ENCODE assay signal across 1 cellular context in genomic region chr1:32650752-32651460, GRCh38.
TF ChIP-seq lines count a peak whose summit lies in the region.

Gene RBBP4, plus strand, starts transcription at chr1:32651208. Its CDS starts 99 bp downstream, at chr1:32651307.

TF ChIP-seq in HepG2, 621 proteins besides CTCF, POLR2A, EP300 and RAD21 (continued from another document and continues in another):
- TF ChIP-seq, protein P1, sequence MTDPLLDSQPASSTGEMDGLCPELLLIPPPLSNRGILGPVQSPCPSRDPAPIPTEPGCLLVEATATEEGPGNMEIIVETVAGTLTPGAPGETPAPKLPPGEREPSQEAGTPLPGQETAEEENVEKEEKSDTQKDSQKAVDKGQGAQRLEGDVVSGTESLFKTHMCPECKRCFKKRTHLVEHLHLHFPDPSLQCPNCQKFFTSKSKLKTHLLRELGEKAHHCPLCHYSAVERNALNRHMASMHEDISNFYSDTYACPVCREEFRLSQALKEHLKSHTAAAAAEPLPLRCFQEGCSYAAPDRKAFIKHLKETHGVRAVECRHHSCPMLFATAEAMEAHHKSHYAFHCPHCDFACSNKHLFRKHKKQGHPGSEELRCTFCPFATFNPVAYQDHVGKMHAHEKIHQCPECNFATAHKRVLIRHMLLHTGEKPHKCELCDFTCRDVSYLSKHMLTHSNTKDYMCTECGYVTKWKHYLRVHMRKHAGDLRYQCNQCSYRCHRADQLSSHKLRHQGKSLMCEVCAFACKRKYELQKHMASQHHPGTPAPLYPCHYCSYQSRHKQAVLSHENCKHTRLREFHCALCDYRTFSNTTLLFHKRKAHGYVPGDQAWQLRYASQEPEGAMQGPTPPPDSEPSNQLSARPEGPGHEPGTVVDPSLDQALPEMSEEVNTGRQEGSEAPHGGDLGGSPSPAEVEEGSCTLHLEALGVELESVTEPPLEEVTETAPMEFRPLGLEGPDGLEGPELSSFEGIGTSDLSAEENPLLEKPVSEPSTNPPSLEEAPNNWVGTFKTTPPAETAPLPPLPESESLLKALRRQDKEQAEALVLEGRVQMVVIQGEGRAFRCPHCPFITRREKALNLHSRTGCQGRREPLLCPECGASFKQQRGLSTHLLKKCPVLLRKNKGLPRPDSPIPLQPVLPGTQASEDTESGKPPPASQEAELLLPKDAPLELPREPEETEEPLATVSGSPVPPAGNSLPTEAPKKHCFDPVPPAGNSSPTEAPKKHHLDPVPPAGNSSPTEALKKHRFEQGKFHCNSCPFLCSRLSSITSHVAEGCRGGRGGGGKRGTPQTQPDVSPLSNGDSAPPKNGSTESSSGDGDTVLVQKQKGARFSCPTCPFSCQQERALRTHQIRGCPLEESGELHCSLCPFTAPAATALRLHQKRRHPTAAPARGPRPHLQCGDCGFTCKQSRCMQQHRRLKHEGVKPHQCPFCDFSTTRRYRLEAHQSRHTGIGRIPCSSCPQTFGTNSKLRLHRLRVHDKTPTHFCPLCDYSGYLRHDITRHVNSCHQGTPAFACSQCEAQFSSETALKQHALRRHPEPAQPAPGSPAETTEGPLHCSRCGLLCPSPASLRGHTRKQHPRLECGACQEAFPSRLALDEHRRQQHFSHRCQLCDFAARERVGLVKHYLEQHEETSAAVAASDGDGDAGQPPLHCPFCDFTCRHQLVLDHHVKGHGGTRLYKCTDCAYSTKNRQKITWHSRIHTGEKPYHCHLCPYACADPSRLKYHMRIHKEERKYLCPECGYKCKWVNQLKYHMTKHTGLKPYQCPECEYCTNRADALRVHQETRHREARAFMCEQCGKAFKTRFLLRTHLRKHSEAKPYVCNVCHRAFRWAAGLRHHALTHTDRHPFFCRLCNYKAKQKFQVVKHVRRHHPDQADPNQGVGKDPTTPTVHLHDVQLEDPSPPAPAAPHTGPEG (CRISPR knock-in tag; IDR thresholded peaks at IDR 0.05): peak; percentile 55; the same call in 1 of the 2 replicates
- 0 out of 2 replicates have a peak, but pooled peaks have one; percentile 68 for TF ChIP-seq ZNF20 (CRISPR knock-in tag; IDR thresholded peaks at IDR 0.05)
- TF ChIP-seq MIER3 (CRISPR knock-in tag; IDR thresholded peaks at IDR 0.05; ENCODE audit: borderline replicate concordance): no peak; the same call in 1 of the 2 replicates
- 0 out of 2 replicates have a peak, but pooled peaks have one; percentile 87 for TF ChIP-seq ZBTB43 (CRISPR knock-in tag; conservative IDR thresholded peaks at IDR 0.05)
- TF ChIP-seq ZMYM2 (CRISPR knock-in tag; IDR thresholded peaks at IDR 0.05): no peak; the same call in 1 of the 2 replicates
- TF ChIP-seq CENPX (CRISPR knock-in tag; IDR thresholded peaks at IDR 0.05): 0 out of 2 replicates have a peak, but pooled peaks have one; percentile 7
- TF ChIP-seq, protein P2, sequence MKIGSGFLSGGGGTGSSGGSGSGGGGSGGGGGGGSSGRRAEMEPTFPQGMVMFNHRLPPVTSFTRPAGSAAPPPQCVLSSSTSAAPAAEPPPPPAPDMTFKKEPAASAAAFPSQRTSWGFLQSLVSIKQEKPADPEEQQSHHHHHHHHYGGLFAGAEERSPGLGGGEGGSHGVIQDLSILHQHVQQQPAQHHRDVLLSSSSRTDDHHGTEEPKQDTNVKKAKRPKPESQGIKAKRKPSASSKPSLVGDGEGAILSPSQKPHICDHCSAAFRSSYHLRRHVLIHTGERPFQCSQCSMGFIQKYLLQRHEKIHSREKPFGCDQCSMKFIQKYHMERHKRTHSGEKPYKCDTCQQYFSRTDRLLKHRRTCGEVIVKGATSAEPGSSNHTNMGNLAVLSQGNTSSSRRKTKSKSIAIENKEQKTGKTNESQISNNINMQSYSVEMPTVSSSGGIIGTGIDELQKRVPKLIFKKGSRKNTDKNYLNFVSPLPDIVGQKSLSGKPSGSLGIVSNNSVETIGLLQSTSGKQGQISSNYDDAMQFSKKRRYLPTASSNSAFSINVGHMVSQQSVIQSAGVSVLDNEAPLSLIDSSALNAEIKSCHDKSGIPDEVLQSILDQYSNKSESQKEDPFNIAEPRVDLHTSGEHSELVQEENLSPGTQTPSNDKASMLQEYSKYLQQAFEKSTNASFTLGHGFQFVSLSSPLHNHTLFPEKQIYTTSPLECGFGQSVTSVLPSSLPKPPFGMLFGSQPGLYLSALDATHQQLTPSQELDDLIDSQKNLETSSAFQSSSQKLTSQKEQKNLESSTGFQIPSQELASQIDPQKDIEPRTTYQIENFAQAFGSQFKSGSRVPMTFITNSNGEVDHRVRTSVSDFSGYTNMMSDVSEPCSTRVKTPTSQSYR (CRISPR knock-in tag; IDR thresholded peaks at IDR 0.05; ENCODE audit: borderline replicate concordance): peak; percentile 98
- TF ChIP-seq ZNF850 (CRISPR knock-in tag; conservative IDR thresholded peaks at IDR 0.05): no peak
- peak; percentile 59; the same call in 1 of the 2 replicates for TF ChIP-seq ZNF30 (CRISPR knock-in tag; IDR thresholded peaks at IDR 0.05)
- TF ChIP-seq ZNF773 (CRISPR knock-in tag; IDR thresholded peaks at IDR 0.05; ENCODE audit: borderline replicate concordance): peak; percentile 75; the same call in 1 of the 2 replicates
- TF ChIP-seq, protein P3, sequence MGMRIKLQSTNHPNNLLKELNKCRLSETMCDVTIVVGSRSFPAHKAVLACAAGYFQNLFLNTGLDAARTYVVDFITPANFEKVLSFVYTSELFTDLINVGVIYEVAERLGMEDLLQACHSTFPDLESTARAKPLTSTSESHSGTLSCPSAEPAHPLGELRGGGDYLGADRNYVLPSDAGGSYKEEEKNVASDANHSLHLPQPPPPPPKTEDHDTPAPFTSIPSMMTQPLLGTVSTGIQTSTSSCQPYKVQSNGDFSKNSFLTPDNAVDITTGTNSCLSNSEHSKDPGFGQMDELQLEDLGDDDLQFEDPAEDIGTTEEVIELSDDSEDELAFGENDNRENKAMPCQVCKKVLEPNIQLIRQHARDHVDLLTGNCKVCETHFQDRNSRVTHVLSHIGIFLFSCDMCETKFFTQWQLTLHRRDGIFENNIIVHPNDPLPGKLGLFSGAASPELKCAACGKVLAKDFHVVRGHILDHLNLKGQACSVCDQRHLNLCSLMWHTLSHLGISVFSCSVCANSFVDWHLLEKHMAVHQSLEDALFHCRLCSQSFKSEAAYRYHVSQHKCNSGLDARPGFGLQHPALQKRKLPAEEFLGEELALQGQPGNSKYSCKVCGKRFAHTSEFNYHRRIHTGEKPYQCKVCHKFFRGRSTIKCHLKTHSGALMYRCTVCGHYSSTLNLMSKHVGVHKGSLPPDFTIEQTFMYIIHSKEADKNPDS (CRISPR knock-in tag; IDR thresholded peaks at IDR 0.05): peak; percentile 56; the same call in 1 of the 2 replicates
- peak; percentile 61 for TF ChIP-seq ZMYM4 (CRISPR knock-in tag; IDR thresholded peaks at IDR 0.05)
- TF ChIP-seq, protein P4, sequence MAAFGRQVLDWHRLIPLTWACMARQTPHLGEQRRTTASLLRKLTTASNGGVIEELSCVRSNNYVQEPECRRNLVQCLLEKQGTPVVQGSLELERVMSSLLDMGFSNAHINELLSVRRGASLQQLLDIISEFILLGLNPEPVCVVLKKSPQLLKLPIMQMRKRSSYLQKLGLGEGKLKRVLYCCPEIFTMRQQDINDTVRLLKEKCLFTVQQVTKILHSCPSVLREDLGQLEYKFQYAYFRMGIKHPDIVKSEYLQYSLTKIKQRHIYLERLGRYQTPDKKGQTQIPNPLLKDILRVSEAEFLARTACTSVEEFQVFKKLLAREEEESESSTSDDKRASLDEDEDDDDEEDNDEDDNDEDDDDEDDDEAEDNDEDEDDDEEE (CRISPR knock-in tag; IDR thresholded peaks at IDR 0.05): peak; percentile 92; the same call in 1 of the 2 replicates
- TF ChIP-seq TRIM24 (CRISPR knock-in tag; IDR thresholded peaks at IDR 0.05): no peak
- TF ChIP-seq SPEN (CRISPR knock-in tag; IDR thresholded peaks at IDR 0.05; ENCODE audit: low read depth): peak; percentile 78
- TF ChIP-seq MED13 (CRISPR knock-in tag; IDR thresholded peaks at IDR 0.05): no peak
- no peak; the same call in 1 of the 2 replicates for TF ChIP-seq ZSCAN30 (CRISPR knock-in tag; IDR thresholded peaks at IDR 0.05)
- TF ChIP-seq, protein P5, sequence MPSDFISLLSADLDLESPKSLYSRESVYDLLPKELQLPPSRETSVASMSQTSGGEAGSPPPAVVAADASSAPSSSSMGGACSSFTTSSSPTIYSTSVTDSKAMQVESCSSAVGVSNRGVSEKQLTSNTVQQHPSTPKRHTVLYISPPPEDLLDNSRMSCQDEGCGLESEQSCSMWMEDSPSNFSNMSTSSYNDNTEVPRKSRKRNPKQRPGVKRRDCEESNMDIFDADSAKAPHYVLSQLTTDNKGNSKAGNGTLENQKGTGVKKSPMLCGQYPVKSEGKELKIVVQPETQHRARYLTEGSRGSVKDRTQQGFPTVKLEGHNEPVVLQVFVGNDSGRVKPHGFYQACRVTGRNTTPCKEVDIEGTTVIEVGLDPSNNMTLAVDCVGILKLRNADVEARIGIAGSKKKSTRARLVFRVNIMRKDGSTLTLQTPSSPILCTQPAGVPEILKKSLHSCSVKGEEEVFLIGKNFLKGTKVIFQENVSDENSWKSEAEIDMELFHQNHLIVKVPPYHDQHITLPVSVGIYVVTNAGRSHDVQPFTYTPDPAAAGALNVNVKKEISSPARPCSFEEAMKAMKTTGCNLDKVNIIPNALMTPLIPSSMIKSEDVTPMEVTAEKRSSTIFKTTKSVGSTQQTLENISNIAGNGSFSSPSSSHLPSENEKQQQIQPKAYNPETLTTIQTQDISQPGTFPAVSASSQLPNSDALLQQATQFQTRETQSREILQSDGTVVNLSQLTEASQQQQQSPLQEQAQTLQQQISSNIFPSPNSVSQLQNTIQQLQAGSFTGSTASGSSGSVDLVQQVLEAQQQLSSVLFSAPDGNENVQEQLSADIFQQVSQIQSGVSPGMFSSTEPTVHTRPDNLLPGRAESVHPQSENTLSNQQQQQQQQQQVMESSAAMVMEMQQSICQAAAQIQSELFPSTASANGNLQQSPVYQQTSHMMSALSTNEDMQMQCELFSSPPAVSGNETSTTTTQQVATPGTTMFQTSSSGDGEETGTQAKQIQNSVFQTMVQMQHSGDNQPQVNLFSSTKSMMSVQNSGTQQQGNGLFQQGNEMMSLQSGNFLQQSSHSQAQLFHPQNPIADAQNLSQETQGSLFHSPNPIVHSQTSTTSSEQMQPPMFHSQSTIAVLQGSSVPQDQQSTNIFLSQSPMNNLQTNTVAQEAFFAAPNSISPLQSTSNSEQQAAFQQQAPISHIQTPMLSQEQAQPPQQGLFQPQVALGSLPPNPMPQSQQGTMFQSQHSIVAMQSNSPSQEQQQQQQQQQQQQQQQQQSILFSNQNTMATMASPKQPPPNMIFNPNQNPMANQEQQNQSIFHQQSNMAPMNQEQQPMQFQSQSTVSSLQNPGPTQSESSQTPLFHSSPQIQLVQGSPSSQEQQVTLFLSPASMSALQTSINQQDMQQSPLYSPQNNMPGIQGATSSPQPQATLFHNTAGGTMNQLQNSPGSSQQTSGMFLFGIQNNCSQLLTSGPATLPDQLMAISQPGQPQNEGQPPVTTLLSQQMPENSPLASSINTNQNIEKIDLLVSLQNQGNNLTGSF (CRISPR knock-in tag; IDR thresholded peaks at IDR 0.05): peak; percentile 94
- no peak; the same call in 1 of the 2 replicates for TF ChIP-seq KDM5A (IDR thresholded peaks at IDR 0.05; ENCODE audit: borderline replicate concordance, low read length)
- TF ChIP-seq SIN3B (IDR thresholded peaks at IDR 0.05; ENCODE audit: low read length): no peak
- TF ChIP-seq ZFP36 (IDR thresholded peaks at IDR 0.05; ENCODE audit: borderline replicate concordance, low read depth, low read length, partially characterized antibody): no peak
- TF ChIP-seq DDIT3 (CRISPR knock-in tag; IDR thresholded peaks at IDR 0.05): no peak
- no peak for TF ChIP-seq SIN3A (IDR thresholded peaks at IDR 0.05; ENCODE audit: borderline replicate concordance, low read depth, low read length)
- peak; percentile 83 for TF ChIP-seq SAP130 (CRISPR knock-in tag; IDR thresholded peaks at IDR 0.05; ENCODE audit: low read depth)
- TF ChIP-seq HDAC2 (CRISPR knock-in tag; IDR thresholded peaks at IDR 0.05): peak; percentile 34
- TF ChIP-seq, protein P6, sequence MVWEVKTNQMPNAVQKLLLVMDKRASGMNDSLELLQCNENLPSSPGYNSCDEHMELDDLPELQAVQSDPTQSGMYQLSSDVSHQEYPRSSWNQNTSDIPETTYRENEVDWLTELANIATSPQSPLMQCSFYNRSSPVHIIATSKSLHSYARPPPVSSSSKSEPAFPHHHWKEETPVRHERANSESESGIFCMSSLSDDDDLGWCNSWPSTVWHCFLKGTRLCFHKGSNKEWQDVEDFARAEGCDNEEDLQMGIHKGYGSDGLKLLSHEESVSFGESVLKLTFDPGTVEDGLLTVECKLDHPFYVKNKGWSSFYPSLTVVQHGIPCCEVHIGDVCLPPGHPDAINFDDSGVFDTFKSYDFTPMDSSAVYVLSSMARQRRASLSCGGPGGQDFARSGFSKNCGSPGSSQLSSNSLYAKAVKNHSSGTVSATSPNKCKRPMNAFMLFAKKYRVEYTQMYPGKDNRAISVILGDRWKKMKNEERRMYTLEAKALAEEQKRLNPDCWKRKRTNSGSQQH (CRISPR knock-in tag; IDR thresholded peaks at IDR 0.05; ENCODE audit: low read depth): no peak
- peak; percentile 94 for TF ChIP-seq SP2 (CRISPR knock-in tag; IDR thresholded peaks at IDR 0.05)
- no peak for TF ChIP-seq ZBTB37 (CRISPR knock-in tag; IDR thresholded peaks at IDR 0.05)
- TF ChIP-seq CHD2 (IDR thresholded peaks at IDR 0.05; ENCODE audit: low read depth, low read length): peak; percentile 88
- 0 out of 2 replicates have a peak, but pooled peaks have one; percentile 12 for TF ChIP-seq ZNF33A (CRISPR knock-in tag; IDR thresholded peaks at IDR 0.05; ENCODE audit: borderline replicate concordance)
